ENCODE assay signal across 9 cellular contexts in genomic region chr4:154506253-154506652, GRCh38. TPM values are rescaled to one million over a fixed set of nuclear protein-coding genes. Genes with fewer than 3 reads are reported as not detected.
A peak's percentile ranks its signal among the peaks of the same experiment; 100 is the strongest.
DNase-seq lines count a peak whose midpoint lies in the region; ATAC-seq and TF ChIP-seq lines count a peak whose summit lies in the region.
"Had no signal": no experiment of that assay in that cellular context is flagged by ENCODE, and none has a peak within 500 bp of the region (broad histone marks: within the 10 kb centered on the region; RNA-seq: fewer than 3 reads in every experiment).

No MANE protein-coding gene starts in this region.

- H3K36me3 Mint-ChIP-seq in activated CD8-positive, alpha-beta memory T cell treated with anti-CD3 and anti-CD28 coated beads, Interleukin-2, amount 10 ng/mL, durations not matched to agents 7 days and 5 days: no peaks in the 10 kb centered on the region

- ATAC-seq in lower lobe of right lung (no peak), GM18519 (IDR thresholded peaks at IDR 0.05; ENCODE audit: low FRiP score, unreplicated experiment) (no peak)
- ATAC-seq in activated CD8-positive, alpha-beta memory T cell treated with anti-CD3 and anti-CD28 coated beads, Interleukin-2, amount 10 ng/mL, durations not matched to agents 7 days and 5 days: no peak

- H3K4me1 Mint-ChIP-seq in activated CD8-positive, alpha-beta memory T cell treated with anti-CD3 and anti-CD28 coated beads, Interleukin-2, amount 10 ng/mL, durations not matched to agents 7 days and 5 days: no peaks in the 10 kb centered on the region

- H3K9me3 ChIP-seq in lower lobe of right lung: no peaks in the 10 kb centered on the region

- no peak overlapping the region for H3K4me3 Mint-ChIP-seq in activated CD8-positive, alpha-beta memory T cell treated with anti-CD3 and anti-CD28 coated beads, Interleukin-2, amount 10 ng/mL, durations not matched to agents 7 days and 5 days

- H3K27ac Mint-ChIP-seq in activated CD8-positive, alpha-beta memory T cell treated with anti-CD3 and anti-CD28 coated beads, Interleukin-2, amount 10 ng/mL, durations not matched to agents 7 days and 5 days: no peak overlapping the region

- H3K9me3 Mint-ChIP-seq in activated CD8-positive, alpha-beta memory T cell treated with anti-CD3 and anti-CD28 coated beads, Interleukin-2, amount 10 ng/mL, durations not matched to agents 7 days and 5 days (ENCODE audit: low read depth): no peaks in the 10 kb centered on the region

- TF ChIP-seq CTCF in GM13976 (IDR thresholded peaks at IDR 0.05; ENCODE audit: borderline replicate concordance, control extremely low read depth, extremely low read depth, insufficient read depth, missing control alignments) (peak; percentile 43), lower lobe of right lung (IDR thresholded peaks at IDR 0.05) (peak; percentile 27)

- no peak overlapping the region for H3K4me3 ChIP-seq in lower lobe of right lung

- no peaks in the 10 kb centered on the region for H3K4me1 ChIP-seq in lower lobe of right lung

- H3K36me3 ChIP-seq in lower lobe of right lung: no peaks in the 10 kb centered on the region

- intact Hi-C loops in lower lobe of right lung (cut with DNase I): no loop called here

- H3K27me3 ChIP-seq in lower lobe of right lung (ENCODE audit: low read depth): peaks cover 14% of the 10 kb centered on the region

- CTCF ChIA-PET in activated CD8-positive, alpha-beta memory T cell treated with anti-CD3 and anti-CD28 coated beads, Interleukin-2, amount 10 ng/mL, durations not matched to agents 7 days and 5 days (lab: Charles Lee): interaction anchor here (0.9 to 1.7 kb wide), 3 partner anchors 10 to 178 kb away, joined by 3 to 5 read pairs (median 3); no protein-coding TSS in a partner anchor

- no peak overlapping the region for H3K27ac ChIP-seq in lower lobe of right lung

- H3K27me3 Mint-ChIP-seq in activated CD8-positive, alpha-beta memory T cell treated with anti-CD3 and anti-CD28 coated beads, Interleukin-2, amount 10 ng/mL, durations not matched to agents 7 days and 5 days: peaks cover 66% of the 10 kb centered on the region

- no peak for DNase-seq in GM13976 (ENCODE audit: low spot score)
- peak; percentile 40 for DNase-seq in HT1080 (ENCODE audit: low read depth)
- DNase-seq in amniotic epithelial cell (ENCODE audit: low read depth): peak; percentile 24
- no peak for DNase-seq in lower lobe of right lung
- no peak for DNase-seq in cerebellum (ENCODE audit: low spot score)
- no peak for DNase-seq in activated T-cell treated with anti-CD3 and anti-CD28 coated beads, Interleukin-2, amount 50 U/mL, for 48 hours
- DNase-seq in activated CD8-positive, alpha-beta memory T cell treated with anti-CD3 and anti-CD28 coated beads, Interleukin-2, amount 10 ng/mL, durations not matched to agents 7 days and 5 days: no peak

- in situ Hi-C loops in GM13976 (cut with MboI; ENCODE audit: low sequenced_read_pairs, unreplicated experiment): loop anchor here (10.0 to 25.0 kb wide), 3 partner anchors 101 to 719 kb away; partner anchors contain the start of gene SFRP2

RNA-seq across cellular contexts. Expression of gene DCHS2, which starts 14.7 kb away (rescaled TPM):
- not detected in 2 replicates for total RNA-seq in HT1080 (2014; rRNA removed; shearing (Covaris generic))
- polyA plus RNA-seq in HT1080 (2015; cell fraction: cytosol; rRNA removed): under 0.01 and 0.38 TPM in 2 replicates
- 0.59 and 0.95 TPM in 2 replicates for polyA plus RNA-seq in HT1080 (2015; cell fraction: nucleus; rRNA removed)
- total RNA-seq in lower lobe of right lung (0.53 TPM), cerebellum (12.2 TPM)
- not detected for total RNA-seq in activated CD8-positive, alpha-beta memory T cell treated with anti-CD3 and anti-CD28 coated beads, Interleukin-2, amount 10 ng/mL, durations not matched to agents 7 days and 5 days
- total RNA-seq: T-helper 2 cell treated with Interferon-gamma antibody and Interleukin-4, amounts not matched to agents 100 ng/mL and 5 ng/mL, for 36 hours had no signal

RNA-seq across cellular contexts. Expression of gene PLRG1, which starts 43.9 kb away (rescaled TPM):
- 105 and 151 TPM in 2 replicates for total RNA-seq in HT1080 (2014; rRNA removed; shearing (Covaris generic))
- 89.5 and 121 TPM in 2 replicates for polyA plus RNA-seq in HT1080 (2015; cell fraction: cytosol; rRNA removed)
- polyA plus RNA-seq in HT1080 (2015; cell fraction: nucleus; rRNA removed): 284 and 298 TPM in 2 replicates
- total RNA-seq in lower lobe of right lung (55.7 TPM), cerebellum (76.1 TPM)
- total RNA-seq in activated CD8-positive, alpha-beta memory T cell treated with anti-CD3 and anti-CD28 coated beads, Interleukin-2, amount 10 ng/mL, durations not matched to agents 7 days and 5 days: 10 to 100 TPM; 64.0 to 91.8 TPM

RNA-seq across cellular contexts. Expression of gene FGB, which starts 56.6 kb away (rescaled TPM):
- total RNA-seq in HT1080 (2014; rRNA removed; shearing (Covaris generic)): not detected in 2 replicates
- polyA plus RNA-seq in HT1080 (2015; cell fraction: cytosol; rRNA removed): not detected in 2 replicates
- not detected in 2 replicates for polyA plus RNA-seq in HT1080 (2015; cell fraction: nucleus; rRNA removed)
- total RNA-seq in lower lobe of right lung: 0.95 TPM
- 0.36 TPM for total RNA-seq in cerebellum
- total RNA-seq in activated CD8-positive, alpha-beta memory T cell treated with anti-CD3 and anti-CD28 coated beads, Interleukin-2, amount 10 ng/mL, durations not matched to agents 7 days and 5 days: not detected
- total RNA-seq: T-helper 2 cell treated with Interferon-gamma antibody and Interleukin-4, amounts not matched to agents 100 ng/mL and 5 ng/mL, for 36 hours had no signal

Comparison
In these comparisons a context has a peak if more than half of its experiments do, and no peak if none do; other contexts are left out.
1. DNase-seq: peak in HT1080 (single experiment) and amniotic epithelial cell (single experiment); none in GM13976 (single experiment), lower lobe of right lung (single experiment), cerebellum (single experiment), activated T-cell treated with anti-CD3 and anti-CD28 coated beads, Interleukin-2, amount 50 U/mL, for 48 hours (0 of 2) and activated CD8-positive, alpha-beta memory T cell treated with anti-CD3 and anti-CD28 coated beads, Interleukin-2, amount 10 ng/mL, durations not matched to agents 7 days and 5 days (single experiment).